19 cellular contexts compared by ENCODE assay signal in genomic region chr11:48025983-48026340, GRCh38. TPM values are rescaled to one million over a fixed set of nuclear protein-coding genes. Genes with fewer than 3 reads are reported as not detected.
DNase-seq lines count a peak whose midpoint lies in the region; ATAC-seq, FAIRE-seq and TF ChIP-seq lines count a peak whose summit lies in the region.
"Had no signal": no experiment of that assay in that cellular context is flagged by ENCODE, and none has a peak within 500 bp of the region (broad histone marks: within the 10 kb centered on the region; RNA-seq: fewer than 3 reads in every experiment).

No MANE protein-coding gene starts in this region.

- H3K4me1 Mint-ChIP-seq in CD14-positive monocyte, result peaks cover 86% of the 10 kb centered on the region
- H3K4me1 Mint-ChIP-seq in H9, result peaks cover 30 to 44% of the 10 kb centered on the region in 2 experiments
- peaks cover 45% of the 10 kb centered on the region for H3K4me1 Mint-ChIP-seq in nephron progenitor cell

- TF ChIP-seq RAD21 in K562 (CRISPR knock-in tag; conservative IDR thresholded peaks at IDR 0.05 in 1 of 2, IDR thresholded peaks at IDR 0.05 in 1 of 2), result no peak

- no peaks in the 10 kb centered on the region for H3K23me2 ChIP-seq in H9 (ENCODE audit: insufficient read length, low read depth, low read length, poor library complexity, severe bottlenecking)

- no peak overlapping the region for H3T11ph ChIP-seq in H9 (ENCODE audit: low read length)

- no peak overlapping the region for H3K9ac ChIP-seq in H9 (ENCODE audit: extremely low read depth, insufficient read length, low read length)
- H3K9ac ChIP-seq in K562 (ENCODE audit: insufficient read depth in 1 of 2, low read depth in 2 of 2, low read length in 2 of 2), result no peak overlapping the region
- H3K9ac ChIP-seq: BLaER1, parathyroid adenoma had no signal

- H3K27ac ChIP-seq in H9 (ENCODE audit: insufficient read length, low read depth, low read length) (no peak overlapping the region), K562 (ENCODE audit: extremely low read depth, low read depth, low read length) (no peak overlapping the region)
- H3K27ac ChIP-seq: BLaER1, parathyroid adenoma, SJCRH30, tibial artery had no signal

- no peak overlapping the region for H2BK15ac ChIP-seq in H9 (ENCODE audit: low read depth, low read length)

- ATAC-seq in K562 (peak; percentile 48; the same call in 2 of the 3 replicates), HG02973 (IDR thresholded peaks at IDR 0.05; ENCODE audit: unreplicated experiment) (no peak)

- H4K91ac ChIP-seq in H9 (ENCODE audit: insufficient read length, low read depth, low read length), result no peak overlapping the region

- H2BK5ac ChIP-seq in H9 (ENCODE audit: insufficient read length, low read length), result no peak overlapping the region

- H4K5ac ChIP-seq in H9 (ENCODE audit: insufficient read length, low read depth, low read length), result no peak overlapping the region

- no peaks in the 10 kb centered on the region for H3K79me1 ChIP-seq in H9 (ENCODE audit: insufficient read depth, low read depth, low read length, poor library complexity, severe bottlenecking)

- WGBS in H9 (ENCODE audit: extremely low coverage, insufficient read length, low lambda C conversion rate), result no CpG with 5 or more reads among the region's 3 CpGs
- 21% methylated on average over 3 of the region's 3 CpGs for WGBS in K562 (ENCODE audit: insufficient coverage, low coverage, missing lambda C conversion rate)

- no peaks in the 10 kb centered on the region for H3K4me1 ChIP-seq in H9 (ENCODE audit: insufficient read depth, low read length)
- peaks cover 0 to 6% of the 10 kb centered on the region in 2 experiments; a peak in 2 of 5 replicates for H3K4me1 ChIP-seq in K562 (replicated peaks in 1 of 2; ENCODE audit: control insufficient read depth in 2 of 2, insufficient read depth in 2 of 2, low read length in 2 of 2)
- H3K4me1 ChIP-seq: parathyroid adenoma, SJCRH30 had no signal

- TF ChIP-seq CTCF in CD14-positive monocyte (IDR thresholded peaks at IDR 0.05) (no peak), H9 (conservative IDR thresholded peaks at IDR 0.05) (no peak), K562 (IDR thresholded peaks at IDR 0.05 in 2 of 3, conservative IDR thresholded peaks at IDR 0.05 in 1 of 3; ENCODE audit: insufficient read depth in 2 of 3, low read depth in 1 of 3, low read length in 3 of 3) (no peak), nephron progenitor cell (IDR thresholded peaks at IDR 0.05) (no peak), GM10248 (IDR thresholded peaks at IDR 0.05; ENCODE audit: control extremely low read depth, extremely low read depth, low read depth, missing control alignments) (no peak)

- POLR2A ChIA-PET in K562 (lab: Yijun Ruan, JAX) (interaction anchor here (0.6 to 0.9 kb wide), 2 partner anchors 20 to 43 kb away, joined by 3 read pairs; no protein-coding TSS in a partner anchor), GM10248 (lab: Yijun Ruan, JAX) (no interaction called here)

- H3K27me3 Mint-ChIP-seq in CD14-positive monocyte (ENCODE audit: low read depth in 3 of 3) (peaks cover 0 to 2% (median 0%) of the 10 kb centered on the region in 3 donors), H9 (ENCODE audit: low read depth) (no peaks in the 10 kb centered on the region), nephron progenitor cell (ENCODE audit: low read depth, poor library complexity) (no peaks in the 10 kb centered on the region)

- H2BK120ac ChIP-seq in H9 (ENCODE audit: low read depth, low read length, poor library complexity, severe bottlenecking), result no peak overlapping the region

- TF ChIP-seq POLR2A in K562 (conservative IDR thresholded peaks at IDR 0.05), result no peak

- no peak overlapping the region for H3K56ac ChIP-seq in H9 (ENCODE audit: insufficient read length, low read depth, low read length)

- no peak for FAIRE-seq in K562 (lab: Jason Lieb, UNC)

- H2BK12ac ChIP-seq in H9 (ENCODE audit: insufficient read length, low read depth, low read length), result no peak overlapping the region

- DNase-seq in CD14-positive monocyte (ENCODE audit: low spot score) (no peak), H9 (no peak), K562 (ENCODE audit: extremely low read depth in 1 of 4, low spot score in 3 of 4) (no peak), nephron progenitor cell (no peak), GM10248 (ENCODE audit: extremely low spot score) (no peak), SK-N-DZ (ENCODE audit: low spot score) (no peak), RPMI8226 (no peak)
- DNase-seq: activated CD4-positive, alpha-beta T cell treated with anti-CD3 and anti-CD28 coated beads for 4 hours; cerebellar nuclear complex; DMS79 treated with DMSO at 0.1 percent for 48 hours; NCI-H1092 treated with DMSO at 0.1 percent for 48 hours; NCI-H2227 treated with DMSO at 0.1 percent for 48 hours; SJCRH30; stimulated activated CD4-positive, alpha-beta T cell treated with anti-CD3 and anti-CD28 coated beads, Interleukin-4, amount 100 ng/mL, for 4 hours; T-helper 9 cell; tibial artery had no signal

- H2AFZ ChIP-seq in H9 (ENCODE audit: low read length) (no peak overlapping the region), K562 (ENCODE audit: low read depth, low read length) (no peak overlapping the region)
- H2AFZ ChIP-seq: parathyroid adenoma had no signal

- no peak overlapping the region for H3K4me3 Mint-ChIP-seq in CD14-positive monocyte
- H3K4me3 Mint-ChIP-seq in H9, result no peak overlapping the region
- H3K4me3 Mint-ChIP-seq in nephron progenitor cell, result peak overlapping the region; percentile 19

- no peak overlapping the region for H3K4ac ChIP-seq in H9 (ENCODE audit: low read depth, low read length)

- H4K20me1 ChIP-seq in H9 (ENCODE audit: control insufficient read depth, insufficient read depth, insufficient read length), result no peaks in the 10 kb centered on the region
- no peaks in the 10 kb centered on the region for H4K20me1 ChIP-seq in K562 (replicated peaks; ENCODE audit: control insufficient read depth, insufficient read depth, low read length)
- H4K20me1 ChIP-seq: BLaER1 had no signal

- no peak overlapping the region for H3K14ac ChIP-seq in H9 (ENCODE audit: insufficient read depth, low read length)

- H4K8ac ChIP-seq in H9 (replicated peaks; ENCODE audit: insufficient read length, low read depth, low read length), result no peak overlapping the region

- no TSS peak for BruUV-seq in K562 (replicated peaks; lab: Mats Ljungman, UMichigan)

- no peaks in the 10 kb centered on the region for H3K9me3 ChIP-seq in H9 (ENCODE audit: control insufficient read depth, low read depth, low read length)
- H3K9me3 ChIP-seq in K562 (replicated peaks; ENCODE audit: control insufficient read depth, insufficient read depth, low read depth, low read length), result no peaks in the 10 kb centered on the region
- H3K9me3 ChIP-seq: BLaER1, SJCRH30, tibial artery had no signal

- peak overlapping the region; percentile 77 to 91 (median 88) for H3K27ac Mint-ChIP-seq in CD14-positive monocyte
- peak overlapping the region in 2 of 3 experiments; percentile 13 to 16; a peak in 2 of 7 replicates for H3K27ac Mint-ChIP-seq in H9
- H3K27ac Mint-ChIP-seq in nephron progenitor cell, result peak overlapping the region; percentile 19

- H2AK5ac ChIP-seq in H9 (ENCODE audit: insufficient read length, low read length), result no peak overlapping the region

- H3K36me3 Mint-ChIP-seq in CD14-positive monocyte (peaks cover 31 to 33% of the 10 kb centered on the region in 2 donors), H9 (ENCODE audit: insufficient read depth in 1 of 3, low read depth in 3 of 3) (no peaks in the 10 kb centered on the region; a peak in 2 of 7 replicates), nephron progenitor cell (ENCODE audit: low read depth) (no peaks in the 10 kb centered on the region)

- H3K9me1 ChIP-seq in K562 (ENCODE audit: control insufficient read depth, insufficient read depth, low read length), result no peaks in the 10 kb centered on the region

- H3K4me2 ChIP-seq in H9 (ENCODE audit: insufficient read depth, insufficient read length, low read length), result no peak overlapping the region
- no peak overlapping the region for H3K4me2 ChIP-seq in K562 (ENCODE audit: insufficient read depth, low read length)
- H3K4me2 ChIP-seq: BLaER1 had no signal

- H3K79me2 ChIP-seq in H9 (ENCODE audit: insufficient read depth, low read length) (no peaks in the 10 kb centered on the region), K562 (ENCODE audit: control insufficient read depth, insufficient read depth, low read length) (no peaks in the 10 kb centered on the region; the same call in 2 of the 3 replicates)
- H3K79me2 ChIP-seq: parathyroid adenoma had no signal

- no peak overlapping the region for H3K23ac ChIP-seq in H9 (ENCODE audit: insufficient read length, low read depth, low read length)

- H3K9me3 Mint-ChIP-seq in CD14-positive monocyte (peaks cover 0 to 2% (median 0%) of the 10 kb centered on the region in 7 donors), H9 (no peaks in the 10 kb centered on the region), nephron progenitor cell (no peaks in the 10 kb centered on the region)

- no peak overlapping the region for H3K4me3 ChIP-seq in K562
- H3K4me3 ChIP-seq: BLaER1, SJCRH30, tibial artery had no signal

- intact Hi-C loops in CD14-positive monocyte (cut with micrococcal nuclease) (no loop called here), K562 (cut with micrococcal nuclease) (no loop called here)

- no peak overlapping the region for H3K18ac ChIP-seq in H9 (ENCODE audit: insufficient read length, low read depth, low read length)

- in situ Hi-C loops in K562 (cut with MboI), result no loop called here

- TF ChIP-seq EP300 in K562 (IDR thresholded peaks at IDR 0.05; ENCODE audit: low read length), result no peak

- H2BK20ac ChIP-seq in H9 (ENCODE audit: low read depth, low read length, poor library complexity, severe bottlenecking), result no peak overlapping the region

- CTCF ChIA-PET in K562 (lab: Yijun Ruan, JAX; ENCODE audit: low intra/inter-chr PET ratio), result no interaction called here
- CTCF ChIA-PET in GM10248 (lab: Yijun Ruan, JAX), result interaction anchor here (0.6 to 2.2 kb wide), 5 partner anchors 9 to 316 kb away, joined by 3 to 13 read pairs (median 6); no protein-coding TSS in a partner anchor

- H3K36me3 ChIP-seq in K562 (ENCODE audit: control insufficient read depth, insufficient read depth, low read length), result no peaks in the 10 kb centered on the region
- H3K36me3 ChIP-seq: BLaER1, SJCRH30, tibial artery had no signal

- H3K27me3 ChIP-seq in H9 (ENCODE audit: insufficient read depth, low read length) (no peaks in the 10 kb centered on the region), K562 (ENCODE audit: control insufficient read depth in 2 of 2, insufficient read depth in 2 of 2, low read length in 2 of 2) (no peaks in the 10 kb centered on the region)
- H3K27me3 ChIP-seq: BLaER1, SJCRH30, tibial artery had no signal

RNA-seq across cellular contexts. Expression of gene PTPRJ, which starts 45.6 kb away (rescaled TPM):
- polyA plus RNA-seq in CD14-positive monocyte (10 to 100 TPM in 1 of 2 donors, 1 to 10 TPM in 1; 10.0 to 14.6 TPM), K562 (2011; rRNA removed) (3.8 and 4.8 TPM in 2 replicates), K562 (2014; fragmentation: Illumina TruSeq; extraction: Trizol) (5.7 and 5.8 TPM in 2 replicates), K562 (2014; fragmentation: Nextera tagmentation; extraction: Ambion mirVana) (under 1 TPM; 0.56 to 0.65 TPM), K562 (2014; rRNA removed) (3.5 and 4.0 TPM in 2 replicates)
- total RNA-seq in H9 (2021) (10.6 and 11.4 TPM in 2 replicates), K562 (2014; rRNA removed) (3.8 and 5.0 TPM in 2 replicates), K562 (2014; rRNA removed; fragmentation: Illumina TruSeq; extraction: Trizol) (6.7 and 7.1 TPM in 2 replicates), K562 (2015; rRNA removed; fragmentation: Illumina TruSeq; extraction: Trizol) (7.1 TPM in 2 replicates), K562 (2021) (10.2 and 10.7 TPM in 2 replicates)
- total RNA-seq in K562 (2011; cell fraction: chromatin; rRNA removed; ENCODE audit: low replicate concordance), result 6.8 and 11.6 TPM in 2 replicates
- total RNA-seq in K562 (2011; cell fraction: nucleolus; rRNA removed), result 3.7 and 3.8 TPM in 2 replicates
- total RNA-seq in K562 (2011; cell fraction: nucleoplasm; rRNA removed), result 6.5 and 12.5 TPM in 2 replicates
- polyA plus RNA-seq in K562 (2011; cell fraction: cytosol; rRNA removed), result 3.3 and 3.5 TPM in 2 replicates
- 2.5 and 3.5 TPM in 2 replicates for polyA plus RNA-seq in K562 (2011; cell fraction: nucleus; rRNA removed)
- 4.9 and 6.3 TPM in 2 replicates for polyA plus RNA-seq in K562 (2012)
- polyA minus RNA-seq in K562 (2011; rRNA and poly(A)+ RNA removed), result 3.3 and 4.6 TPM in 2 replicates
- 2.5 and 3.1 TPM in 2 replicates for polyA minus RNA-seq in K562 (2011; cell fraction: cytosol; rRNA and poly(A)+ RNA removed)
- polyA minus RNA-seq in K562 (2011; cell fraction: nucleus; rRNA and poly(A)+ RNA removed), result 1.5 and 2.2 TPM in 2 replicates
- 0.14 and 0.30 TPM in 2 replicates for polyA plus RNA-seq in SK-N-DZ (2014; cell fraction: cytosol; rRNA removed)
- polyA plus RNA-seq in SK-N-DZ (2014; cell fraction: nucleus; rRNA removed), result 0.12 TPM in 1 of 2 replicates, not detected in the other

Comparison
In these comparisons a context has a peak if more than half of its experiments do, and no peak if none do; other contexts are left out.
1. H3K27ac Mint-ChIP-seq: peak in every context shown above with its lines; median percentile 88 in CD14-positive monocyte; 19 in nephron progenitor cell; 14 in H9.